Comparison of ENCODE assay signal across 1 cellular context in the genomic region with DNA sequence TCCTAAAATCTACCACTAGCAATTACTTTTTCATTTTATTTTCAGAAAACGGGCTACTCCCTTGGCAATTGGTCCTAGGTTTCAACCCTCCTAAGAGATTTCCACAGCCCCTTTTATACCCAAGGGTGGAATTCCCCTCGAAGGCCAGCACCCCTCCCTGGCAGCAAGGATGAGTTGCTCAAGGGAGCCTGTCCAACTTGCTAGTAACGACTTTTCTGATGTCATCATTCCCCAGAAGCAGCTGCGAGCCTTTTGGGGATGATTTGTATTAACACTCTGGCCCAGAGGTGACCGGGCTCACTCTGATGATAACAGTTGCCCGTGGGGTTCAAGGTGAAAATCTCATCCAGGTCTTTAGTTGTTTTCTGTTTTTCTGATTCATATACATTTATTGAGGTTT.
TF ChIP-seq lines count a peak whose summit lies in the region.

No MANE protein-coding gene starts in this region.

TF ChIP-seq in SK-N-SH treated with all-trans-retinoic acid at 6 μM for 48 hours, 23 proteins besides CTCF, POLR2A, EP300 and RAD21 (continued from another document):
- TF ChIP-seq, protein P1, sequence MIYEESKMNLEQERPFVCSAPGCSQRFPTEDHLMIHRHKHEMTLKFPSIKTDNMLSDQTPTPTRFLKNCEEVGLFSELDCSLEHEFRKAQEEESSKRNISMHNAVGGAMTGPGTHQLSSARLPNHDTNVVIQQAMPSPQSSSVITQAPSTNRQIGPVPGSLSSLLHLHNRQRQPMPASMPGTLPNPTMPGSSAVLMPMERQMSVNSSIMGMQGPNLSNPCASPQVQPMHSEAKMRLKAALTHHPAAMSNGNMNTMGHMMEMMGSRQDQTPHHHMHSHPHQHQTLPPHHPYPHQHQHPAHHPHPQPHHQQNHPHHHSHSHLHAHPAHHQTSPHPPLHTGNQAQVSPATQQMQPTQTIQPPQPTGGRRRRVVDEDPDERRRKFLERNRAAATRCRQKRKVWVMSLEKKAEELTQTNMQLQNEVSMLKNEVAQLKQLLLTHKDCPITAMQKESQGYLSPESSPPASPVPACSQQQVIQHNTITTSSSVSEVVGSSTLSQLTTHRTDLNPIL (CRISPR knock-in tag; IDR thresholded peaks at IDR 0.05; ENCODE audit: low read depth), result no peak
- TF ChIP-seq ZFP3 (CRISPR knock-in tag; IDR thresholded peaks at IDR 0.05) (no peak), OSR1 (CRISPR knock-in tag; IDR thresholded peaks at IDR 0.05) (no peak), ESRRG (CRISPR knock-in tag; IDR thresholded peaks at IDR 0.05) (no peak), ZNF8 (CRISPR knock-in tag; IDR thresholded peaks at IDR 0.05) (no peak), ZFP30 (CRISPR knock-in tag; IDR thresholded peaks at IDR 0.05) (no peak), ZNF70 (CRISPR knock-in tag; IDR thresholded peaks at IDR 0.05) (no peak), PPARA (CRISPR knock-in tag; IDR thresholded peaks at IDR 0.05; ENCODE audit: borderline replicate concordance) (no peak), CSDC2 (CRISPR knock-in tag; IDR thresholded peaks at IDR 0.05) (no peak), GLIS3 (CRISPR knock-in tag; IDR thresholded peaks at IDR 0.05) (no peak), TOX (CRISPR knock-in tag; IDR thresholded peaks at IDR 0.05; ENCODE audit: borderline replicate concordance) (no peak), RARB (CRISPR knock-in tag; IDR thresholded peaks at IDR 0.05) (no peak), TCF4 (CRISPR knock-in tag; IDR thresholded peaks at IDR 0.05; ENCODE audit: borderline replicate concordance) (no peak), SNAI2 (CRISPR knock-in tag; IDR thresholded peaks at IDR 0.05) (no peak)
- TF ChIP-seq, protein P2, sequence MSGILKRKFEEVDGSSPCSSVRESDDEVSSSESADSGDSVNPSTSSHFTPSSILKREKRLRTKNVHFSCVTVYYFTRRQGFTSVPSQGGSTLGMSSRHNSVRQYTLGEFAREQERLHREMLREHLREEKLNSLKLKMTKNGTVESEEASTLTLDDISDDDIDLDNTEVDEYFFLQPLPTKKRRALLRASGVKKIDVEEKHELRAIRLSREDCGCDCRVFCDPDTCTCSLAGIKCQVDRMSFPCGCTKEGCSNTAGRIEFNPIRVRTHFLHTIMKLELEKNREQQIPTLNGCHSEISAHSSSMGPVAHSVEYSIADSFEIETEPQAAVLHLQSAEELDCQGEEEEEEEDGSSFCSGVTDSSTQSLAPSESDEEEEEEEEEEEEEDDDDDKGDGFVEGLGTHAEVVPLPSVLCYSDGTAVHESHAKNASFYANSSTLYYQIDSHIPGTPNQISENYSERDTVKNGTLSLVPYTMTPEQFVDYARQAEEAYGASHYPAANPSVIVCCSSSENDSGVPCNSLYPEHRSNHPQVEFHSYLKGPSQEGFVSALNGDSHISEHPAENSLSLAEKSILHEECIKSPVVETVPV (CRISPR knock-in tag; IDR thresholded peaks at IDR 0.05), result no peak
- TF ChIP-seq, protein P3, sequence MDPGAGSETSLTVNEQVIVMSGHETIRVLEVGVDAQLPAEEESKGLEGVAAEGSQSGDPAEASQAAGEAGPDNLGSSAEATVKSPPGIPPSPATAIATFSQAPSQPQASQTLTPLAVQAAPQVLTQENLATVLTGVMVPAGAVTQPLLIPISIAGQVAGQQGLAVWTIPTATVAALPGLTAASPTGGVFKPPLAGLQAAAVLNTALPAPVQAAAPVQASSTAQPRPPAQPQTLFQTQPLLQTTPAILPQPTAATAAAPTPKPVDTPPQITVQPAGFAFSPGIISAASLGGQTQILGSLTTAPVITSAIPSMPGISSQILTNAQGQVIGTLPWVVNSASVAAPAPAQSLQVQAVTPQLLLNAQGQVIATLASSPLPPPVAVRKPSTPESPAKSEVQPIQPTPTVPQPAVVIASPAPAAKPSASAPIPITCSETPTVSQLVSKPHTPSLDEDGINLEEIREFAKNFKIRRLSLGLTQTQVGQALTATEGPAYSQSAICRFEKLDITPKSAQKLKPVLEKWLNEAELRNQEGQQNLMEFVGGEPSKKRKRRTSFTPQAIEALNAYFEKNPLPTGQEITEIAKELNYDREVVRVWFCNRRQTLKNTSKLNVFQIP (CRISPR knock-in tag; IDR thresholded peaks at IDR 0.05; ENCODE audit: borderline replicate concordance, low read depth), result no peak
- TF ChIP-seq, protein P4, sequence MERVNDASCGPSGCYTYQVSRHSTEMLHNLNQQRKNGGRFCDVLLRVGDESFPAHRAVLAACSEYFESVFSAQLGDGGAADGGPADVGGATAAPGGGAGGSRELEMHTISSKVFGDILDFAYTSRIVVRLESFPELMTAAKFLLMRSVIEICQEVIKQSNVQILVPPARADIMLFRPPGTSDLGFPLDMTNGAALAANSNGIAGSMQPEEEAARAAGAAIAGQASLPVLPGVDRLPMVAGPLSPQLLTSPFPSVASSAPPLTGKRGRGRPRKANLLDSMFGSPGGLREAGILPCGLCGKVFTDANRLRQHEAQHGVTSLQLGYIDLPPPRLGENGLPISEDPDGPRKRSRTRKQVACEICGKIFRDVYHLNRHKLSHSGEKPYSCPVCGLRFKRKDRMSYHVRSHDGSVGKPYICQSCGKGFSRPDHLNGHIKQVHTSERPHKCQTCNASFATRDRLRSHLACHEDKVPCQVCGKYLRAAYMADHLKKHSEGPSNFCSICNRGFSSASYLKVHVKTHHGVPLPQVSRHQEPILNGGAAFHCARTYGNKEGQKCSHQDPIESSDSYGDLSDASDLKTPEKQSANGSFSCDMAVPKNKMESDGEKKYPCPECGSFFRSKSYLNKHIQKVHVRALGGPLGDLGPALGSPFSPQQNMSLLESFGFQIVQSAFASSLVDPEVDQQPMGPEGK (CRISPR knock-in tag; IDR thresholded peaks at IDR 0.05; ENCODE audit: borderline replicate concordance), result no peak
